ENCODE assay signal across 8 cellular contexts in genomic region chr7:148932-149855, GRCh38.
DNase-seq lines count a peak whose midpoint lies in the region; ATAC-seq and TF ChIP-seq lines count a peak whose summit lies in the region.

No MANE protein-coding gene starts in this region.

- peak overlapping the region; percentile 72 to 84 for H3K4me3 Mint-ChIP-seq in effector memory CD8-positive, alpha-beta T cell
- peak overlapping the region; percentile 82 for H3K4me3 Mint-ChIP-seq in memory B cell

- H3K9me3 Mint-ChIP-seq in effector memory CD8-positive, alpha-beta T cell = no peaks in the 10 kb centered on the region
- no peaks in the 10 kb centered on the region for H3K9me3 Mint-ChIP-seq in memory B cell

- peaks cover 27% of the 10 kb centered on the region for H3K36me3 Mint-ChIP-seq in effector memory CD8-positive, alpha-beta T cell (ENCODE audit: insufficient read depth)
- peaks cover 9% of the 10 kb centered on the region for H3K36me3 Mint-ChIP-seq in memory B cell

- no peaks in the 10 kb centered on the region for H3K27me3 Mint-ChIP-seq in effector memory CD8-positive, alpha-beta T cell
- H3K27me3 Mint-ChIP-seq in memory B cell = no peaks in the 10 kb centered on the region

- peak overlapping the region; percentile 93 to 94 for H3K27ac Mint-ChIP-seq in effector memory CD8-positive, alpha-beta T cell
- peak overlapping the region; percentile 96 for H3K27ac Mint-ChIP-seq in memory B cell

- TF ChIP-seq CTCF in GM20000 (IDR thresholded peaks at IDR 0.05; ENCODE audit: extremely low read depth, missing control alignments) = no peak

- DNase-seq in COLO668 (lab: John Stamatoyannopoulos, UW; ENCODE audit: unreplicated experiment) (peak; percentile 100), GM20000 (ENCODE audit: low spot score) (peak; percentile 97), HS-5 (ENCODE audit: low read depth) (peak; percentile 98), NOMO-1 (lab: John Stamatoyannopoulos, UW; ENCODE audit: unreplicated experiment in 2 of 2) (peak; percentile 100), memory B cell (ENCODE audit: low spot score in 2 of 2) (peak; percentile 94 to 96)
- DNase-seq in activated CD8-positive, alpha-beta memory T cell treated with anti-CD3 and anti-CD28 coated beads for 48 hours (ENCODE audit: low read depth in 2 of 3, low spot score in 2 of 3) = peak; percentile 70 to 96 (median 93)
- peak; percentile 95 to 97 (median 95) for DNase-seq in effector memory CD8-positive, alpha-beta T cell
- peak; percentile 93 for DNase-seq in stimulated activated CD8-positive, alpha-beta memory T cell treated with anti-CD3 and anti-CD28 coated beads, Interleukin-12 subunit alpha, Interleukin-12 subunit beta, amount 100 ng/mL, for 1 hour (ENCODE audit: low read depth)

- H3K4me1 Mint-ChIP-seq in effector memory CD8-positive, alpha-beta T cell (ENCODE audit: low read depth in 2 of 2) = peaks cover 3 to 10% of the 10 kb centered on the region in 2 donors
- H3K4me1 Mint-ChIP-seq in memory B cell = peaks cover 7% of the 10 kb centered on the region

- ATAC-seq in effector memory CD8-positive, alpha-beta T cell (replicated peaks) = peak; percentile 96
- peak; percentile 94 for ATAC-seq in memory B cell (ENCODE audit: low read depth)

Comparison
In these comparisons a context has a peak if more than half of its experiments do, and no peak if none do; other contexts are left out.
1. Peak in every context shown above with its lines: DNase-seq and ATAC-seq.